In genomic region chrX:80807606-80808159, GRCh38 we compare ENCODE assay signal across 8 cellular contexts. TPM values are rescaled to one million over a fixed set of nuclear protein-coding genes. Genes with fewer than 3 reads are reported as not detected.
A peak's percentile ranks its signal among the peaks of the same experiment; 100 is the strongest.
DNase-seq lines count a peak whose midpoint lies in the region; ATAC-seq, FAIRE-seq and TF ChIP-seq lines count a peak whose summit lies in the region.

No MANE protein-coding gene starts in this region.

- H3K4me3 ChIP-seq in DND-41 (ENCODE audit: low read depth in 1 of 2, low read length in 2 of 2): peak overlapping the region; percentile 70 to 84

- H3K79me2 ChIP-seq in DND-41 (ENCODE audit: insufficient read depth, low read length): peaks cover 60% of the 10 kb centered on the region

- H2AFZ ChIP-seq in DND-41 (ENCODE audit: low read depth, low read length): peak overlapping the region; percentile 57

- DNase-seq in DND-41 (no peak), NAMALWA (ENCODE audit: low spot score) (peak; percentile 40), cerebellar cortex (ENCODE audit: low spot score) (peak; percentile 24), myocyte (ENCODE audit: low read depth) (peak; percentile 18), NCI-H2029 (lab: John Stamatoyannopoulos, UW) (no peak), LoVo (ENCODE audit: low spot score) (no peak), RCC 7860 (ENCODE audit: low spot score) (no peak), NCI-H2196 treated with DMSO at 0.1 percent for 48 hours (lab: John Stamatoyannopoulos, UW; ENCODE audit: unreplicated experiment) (no peak)

- H3K36me3 ChIP-seq in DND-41 (ENCODE audit: insufficient read depth, low read length): no peaks in the 10 kb centered on the region

- no peaks in the 10 kb centered on the region for H3K27me3 ChIP-seq in DND-41 (ENCODE audit: insufficient read depth, low read length, poor library complexity)

- H3K27ac ChIP-seq in DND-41 (ENCODE audit: low read length): peak overlapping the region; percentile 75

- ATAC-seq in DND-41 (ENCODE audit: insufficient read depth, low read depth): no peak

- H3K4me2 ChIP-seq in DND-41 (ENCODE audit: insufficient read depth, low read length): peak overlapping the region; percentile 71

- FAIRE-seq in RCC 7860 (lab: Jason Lieb, UNC): no peak

- H3K9ac ChIP-seq in DND-41 (ENCODE audit: low read depth, low read length): peak overlapping the region; percentile 69

- no peaks in the 10 kb centered on the region for H3K9me3 ChIP-seq in DND-41 (ENCODE audit: insufficient read depth, low read length, severe bottlenecking)

- no peaks in the 10 kb centered on the region for H4K20me1 ChIP-seq in DND-41 (ENCODE audit: insufficient read depth, low read length)

- H3K4me1 ChIP-seq in DND-41 (ENCODE audit: insufficient read depth, low read length): peaks cover 36% of the 10 kb centered on the region

- no peak for TF ChIP-seq CTCF in DND-41 (IDR thresholded peaks at IDR 0.05; ENCODE audit: borderline replicate concordance, extremely low read depth, low read length, poor library complexity, severe bottlenecking)

RNA-seq across cellular contexts. Expression of gene BRWD3, which starts 2.0 kb away (rescaled TPM):
- total RNA-seq in myocyte: 4.8 and 5.0 TPM in 2 replicates
- polyA plus RNA-seq in myocyte (2012): 1.9 TPM

Comparison
In these comparisons a context has a peak if more than half of its experiments do, and no peak if none do; other contexts are left out.
1. DNase-seq: peak in NAMALWA (single experiment), cerebellar cortex (single experiment) and myocyte (single experiment); none in DND-41 (single experiment), NCI-H2029 (single experiment), LoVo (single experiment), RCC 7860 (single experiment) and NCI-H2196 treated with DMSO at 0.1 percent for 48 hours (single experiment).